ENCODE assay signal across 22 cellular contexts in the genomic region with DNA sequence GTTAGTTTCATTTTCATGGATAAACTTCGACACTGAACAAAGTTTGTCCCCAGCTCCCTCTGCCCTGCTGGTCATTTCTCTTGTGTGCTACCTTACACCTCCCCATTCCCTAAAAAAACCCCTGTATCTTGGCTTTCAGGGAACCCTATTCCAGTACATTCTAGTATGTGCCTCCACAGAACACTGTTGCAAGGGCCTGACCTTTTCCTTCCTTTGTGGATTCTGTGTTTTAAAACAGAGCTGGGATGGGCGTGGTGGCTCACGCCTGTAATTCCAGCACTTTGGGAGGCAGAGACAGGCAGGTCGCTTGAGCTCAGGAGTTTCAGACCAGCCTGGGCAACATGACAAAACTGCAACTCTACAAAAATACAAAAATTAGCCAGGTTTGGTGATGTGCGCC. TPM values are rescaled to one million over a fixed set of nuclear protein-coding genes. Genes with fewer than 3 reads are reported as not detected.
DNase-seq lines count a peak whose midpoint lies in the region; ATAC-seq and TF ChIP-seq lines count a peak whose summit lies in the region.
"Had no signal": no experiment of that assay in that cellular context is flagged by ENCODE, and none has a peak within 500 bp of the region (broad histone marks: within the 10 kb centered on the region; RNA-seq: fewer than 3 reads in every experiment).

No MANE protein-coding gene starts in this region.

- DNase-seq in left ventricle myocardium superior (no peak), Right ventricle myocardium inferior (ENCODE audit: missing footprints) (no peak), lower lobe of right lung (no peak), testis (no peak), A673 (ENCODE audit: low spot score) (no peak)
- DNase-seq: BE2C, EL, KBM-7, MM.1S, NCI-H1092, NCI-H1436, NCI-H187 treated with DMSO at 0.1 percent for 48 hours, NCI-H2107, NCI-H446 treated with DMSO at 0.1 percent for 48 hours, NCI-H526 treated with DMSO at 0.1 percent for 48 hours, OCI-M1, SHP77 treated with DMSO at 0.1 percent for 48 hours had no signal

- H3K36me3 ChIP-seq in lower lobe of right lung, result no peaks in the 10 kb centered on the region
- no peaks in the 10 kb centered on the region for H3K36me3 ChIP-seq in testis (ENCODE audit: low read depth, missing control alignments)
- no peaks in the 10 kb centered on the region for H3K36me3 ChIP-seq in A673 (ENCODE audit: insufficient read depth, low read length, poor library complexity, severe bottlenecking)
- H3K36me3 ChIP-seq: BE2C had no signal

- H3K9me3 Mint-ChIP-seq in dendritic cell treated with granulocyte-macrophage colony-stimulating factor and Interleukin-4, amounts not matched to agents 40 ng/mL and 50 ng/mL, for 4 days, result no peaks in the 10 kb centered on the region

- POLR2A ChIA-PET in A673 (lab: Charles Lee; ENCODE audit: low non-redundant PET), result no interaction called here

- TF ChIP-seq CTCF in lower lobe of right lung (IDR thresholded peaks at IDR 0.05) (no peak), testis (IDR thresholded peaks at IDR 0.05) (no peak), A673 (conservative IDR thresholded peaks at IDR 0.05; ENCODE audit: low read depth, low read length) (no peak)

- H3K27ac Mint-ChIP-seq in dendritic cell treated with granulocyte-macrophage colony-stimulating factor and Interleukin-4, amounts not matched to agents 40 ng/mL and 50 ng/mL, for 4 days, result peak overlapping the region; percentile 10

- WGBS in testis, 2 donors, result 72 to 91% methylated on average over 5 of the region's 5 CpGs

- no peak for TF ChIP-seq POLR2A in testis (IDR thresholded peaks at IDR 0.05)

- H3K4me1 ChIP-seq in lower lobe of right lung, result peaks cover 35% of the 10 kb centered on the region
- peaks cover 41% of the 10 kb centered on the region for H3K4me1 ChIP-seq in testis
- peaks cover 4% of the 10 kb centered on the region for H3K4me1 ChIP-seq in A673 (ENCODE audit: insufficient read depth, low read length, poor library complexity, severe bottlenecking)
- H3K4me1 ChIP-seq: BE2C had no signal

- CTCF ChIA-PET in A673 (lab: Charles Lee), result no interaction called here

- no peaks in the 10 kb centered on the region for H3K9me3 ChIP-seq in lower lobe of right lung
- no peaks in the 10 kb centered on the region for H3K9me3 ChIP-seq in testis
- H3K9me3 ChIP-seq in A673 (ENCODE audit: low read depth, low read length, poor library complexity, severe bottlenecking), result no peaks in the 10 kb centered on the region
- H3K9me3 ChIP-seq: BE2C had no signal

- H3K27me3 ChIP-seq in lower lobe of right lung (ENCODE audit: low read depth) (no peaks in the 10 kb centered on the region), testis (no peaks in the 10 kb centered on the region), A673 (replicated peaks; ENCODE audit: insufficient read depth, low read depth, low read length, poor library complexity) (no peaks in the 10 kb centered on the region)
- H3K27me3 ChIP-seq: BE2C had no signal

- ATAC-seq in left ventricle myocardium superior (peak; percentile 39), Right ventricle myocardium inferior (no peak), lower lobe of right lung (no peak), HG02981 (IDR thresholded peaks at IDR 0.05; ENCODE audit: unreplicated experiment) (no peak)

- no peak overlapping the region for H3K4me3 Mint-ChIP-seq in dendritic cell treated with granulocyte-macrophage colony-stimulating factor and Interleukin-4, amounts not matched to agents 40 ng/mL and 50 ng/mL, for 4 days

- intact Hi-C loops in left ventricle myocardium superior (cut with micrococcal nuclease) (no loop called here), Right ventricle myocardium inferior (cut with DNase I) (loop anchor here (5.0 kb wide), 1 partner anchor 37 kb away; no protein-coding TSS in a partner anchor), lower lobe of right lung (cut with DNase I) (no loop called here), testis (cut with DNase I; ENCODE audit: low total_unique reads) (no loop called here), A673 (cut with micrococcal nuclease; ENCODE audit: unreplicated experiment) (no loop called here)
- intact Hi-C loops in dendritic cell treated with granulocyte-macrophage colony-stimulating factor and Interleukin-4, amounts not matched to agents 40 ng/mL and 50 ng/mL, for 4 days (cut with micrococcal nuclease), result no loop called here

- H3K4me1 Mint-ChIP-seq in dendritic cell treated with granulocyte-macrophage colony-stimulating factor and Interleukin-4, amounts not matched to agents 40 ng/mL and 50 ng/mL, for 4 days (ENCODE audit: low read depth), result peaks cover 66% of the 10 kb centered on the region

- peak overlapping the region; percentile 26 for H3K27ac ChIP-seq in lower lobe of right lung
- H3K27ac ChIP-seq in testis, result peak overlapping the region; percentile 2 to 69
- no peak overlapping the region for H3K27ac ChIP-seq in A673 (ENCODE audit: low read depth, low read length, poor library complexity, severe bottlenecking)
- H3K27ac ChIP-seq: HL-60, SK-N-MC had no signal

- no peak overlapping the region for H3K4me3 ChIP-seq in lower lobe of right lung
- H3K4me3 ChIP-seq in testis, result no peak overlapping the region
- no peak overlapping the region for H3K4me3 ChIP-seq in A673 (ENCODE audit: low read depth, low read length, poor library complexity, severe bottlenecking)
- H3K4me3 ChIP-seq: SK-N-MC had no signal

- BruUV-seq in A673 (replicated peaks; lab: Mats Ljungman, UMichigan), result no TSS peak

- H3K27me3 Mint-ChIP-seq in dendritic cell treated with granulocyte-macrophage colony-stimulating factor and Interleukin-4, amounts not matched to agents 40 ng/mL and 50 ng/mL, for 4 days, result no peaks in the 10 kb centered on the region

- peaks cover 14% of the 10 kb centered on the region for H3K36me3 Mint-ChIP-seq in dendritic cell treated with granulocyte-macrophage colony-stimulating factor and Interleukin-4, amounts not matched to agents 40 ng/mL and 50 ng/mL, for 4 days (ENCODE audit: low read depth)

RNA-seq across cellular contexts. Expression of a gene that starts 20.6 kb away (rescaled TPM):
- 502 TPM for total RNA-seq in left ventricle myocardium superior
- 459 TPM for total RNA-seq in Right ventricle myocardium inferior
- total RNA-seq in lower lobe of right lung, result 247 TPM
- 100 to 1,000 TPM; 315 to 366 TPM for total RNA-seq in testis
- polyA plus RNA-seq in testis (ENCODE audit: insufficient read depth, low read depth, low replicate concordance), result 148 TPM
- 128 and 131 TPM in 2 replicates for total RNA-seq in A673 (2021)
- total RNA-seq: HT-29 had no signal
